In genomic region chr16:31386157-31386984, GRCh38 we compare ENCODE assay signal across 1 cellular context.
TF ChIP-seq lines count a peak whose summit lies in the region.

No MANE protein-coding gene starts in this region.

TF ChIP-seq in GM12878, 131 proteins besides CTCF, POLR2A, EP300 and RAD21 (continues in another document):
- TF ChIP-seq MEF2B (IDR thresholded peaks at IDR 0.05; ENCODE audit: partially characterized antibody, poor library complexity, severe bottlenecking) (peak; percentile 31), MYB (IDR thresholded peaks at IDR 0.05; ENCODE audit: borderline replicate concordance, low read depth, low read length) (no peak), TCF12 (IDR thresholded peaks at IDR 0.05; ENCODE audit: low read depth, low read length) (no peak), BMI1 (IDR thresholded peaks at IDR 0.05; ENCODE audit: borderline replicate concordance) (peak; percentile 95), HCFC1 (IDR thresholded peaks at IDR 0.05; ENCODE audit: low read length) (0 out of 2 replicates have a peak, but pooled peaks have one; percentile 19), SIX5 (IDR thresholded peaks at IDR 0.05; ENCODE audit: low read depth, low read length, severe bottlenecking) (no peak), POLR2AphosphoS5 (IDR thresholded peaks at IDR 0.05; ENCODE audit: low read length) (peak; percentile 37; the same call in 1 of the 2 replicates), RUNX3 (IDR thresholded peaks at IDR 0.05; ENCODE audit: low read length) (0 out of 2 replicates have a peak, but pooled peaks have one; percentile 28), ATF7 (IDR thresholded peaks at IDR 0.05; ENCODE audit: low read depth) (peak; percentile 77), CHD2 (IDR thresholded peaks at IDR 0.05; ENCODE audit: borderline replicate concordance, low read depth, low read length) (no peak), CREM (IDR thresholded peaks at IDR 0.05; ENCODE audit: low read depth) (no peak), BHLHE40 (IDR thresholded peaks at IDR 0.05; ENCODE audit: borderline replicate concordance in 1 of 2, low read depth in 2 of 2, low read length in 1 of 2) (no peak), FOXK2 (IDR thresholded peaks at IDR 0.05) (no peak), MXI1 (IDR thresholded peaks at IDR 0.05; ENCODE audit: low read depth, low read length) (peak; percentile 91), ZNF622 (IDR thresholded peaks at IDR 0.05) (no peak), PRDM15 (CRISPR knock-in tag; IDR thresholded peaks at IDR 0.05) (no peak), RELA (IDR thresholded peaks at IDR 0.05; ENCODE audit: borderline replicate concordance, partially characterized antibody) (peak; percentile 60), PAX5 (IDR thresholded peaks at IDR 0.05; ENCODE audit: borderline replicate concordance, low read depth, low read length) (no peak), GABPA (IDR thresholded peaks at IDR 0.05; ENCODE audit: low read depth) (no peak), SIN3A (IDR thresholded peaks at IDR 0.05; ENCODE audit: low read depth, low read length) (peak; percentile 84; the same call in 1 of the 2 replicates), JUND (IDR thresholded peaks at IDR 0.05; ENCODE audit: low read depth, low read length) (no peak), BCL11A (IDR thresholded peaks at IDR 0.05; ENCODE audit: low read depth, low read length) (no peak), SREBF2 (IDR thresholded peaks at IDR 0.05; ENCODE audit: low read length) (no peak), ESRRA (IDR thresholded peaks at IDR 0.05; ENCODE audit: low read length) (no peak), BRCA1 (IDR thresholded peaks at IDR 0.05; ENCODE audit: low read depth, low read length) (no peak), NR2F1 (conservative IDR thresholded peaks at IDR 0.05) (no peak), HDAC6 (IDR thresholded peaks at IDR 0.05; ENCODE audit: unreplicated experiment) (no peak), DPF2 (IDR thresholded peaks at IDR 0.05) (no peak), SP1 (IDR thresholded peaks at IDR 0.05; ENCODE audit: low read depth, low read length) (no peak), ZBED1 (IDR thresholded peaks at IDR 0.05; ENCODE audit: borderline replicate concordance) (no peak), HDAC2 (IDR thresholded peaks at IDR 0.05) (no peak), E2F4 (IDR thresholded peaks at IDR 0.05; ENCODE audit: low read depth, low read length) (no peak), YY1 (IDR thresholded peaks at IDR 0.05; ENCODE audit: low read depth, low read length) (peak; percentile 92), LARP7 (IDR thresholded peaks at IDR 0.05) (no peak), STAT1 (conservative IDR thresholded peaks at IDR 0.05) (no peak), HSF1 (IDR thresholded peaks at IDR 0.05; ENCODE audit: low read depth, low read length) (peak; percentile 87)
- TF ChIP-seq, protein P1, sequence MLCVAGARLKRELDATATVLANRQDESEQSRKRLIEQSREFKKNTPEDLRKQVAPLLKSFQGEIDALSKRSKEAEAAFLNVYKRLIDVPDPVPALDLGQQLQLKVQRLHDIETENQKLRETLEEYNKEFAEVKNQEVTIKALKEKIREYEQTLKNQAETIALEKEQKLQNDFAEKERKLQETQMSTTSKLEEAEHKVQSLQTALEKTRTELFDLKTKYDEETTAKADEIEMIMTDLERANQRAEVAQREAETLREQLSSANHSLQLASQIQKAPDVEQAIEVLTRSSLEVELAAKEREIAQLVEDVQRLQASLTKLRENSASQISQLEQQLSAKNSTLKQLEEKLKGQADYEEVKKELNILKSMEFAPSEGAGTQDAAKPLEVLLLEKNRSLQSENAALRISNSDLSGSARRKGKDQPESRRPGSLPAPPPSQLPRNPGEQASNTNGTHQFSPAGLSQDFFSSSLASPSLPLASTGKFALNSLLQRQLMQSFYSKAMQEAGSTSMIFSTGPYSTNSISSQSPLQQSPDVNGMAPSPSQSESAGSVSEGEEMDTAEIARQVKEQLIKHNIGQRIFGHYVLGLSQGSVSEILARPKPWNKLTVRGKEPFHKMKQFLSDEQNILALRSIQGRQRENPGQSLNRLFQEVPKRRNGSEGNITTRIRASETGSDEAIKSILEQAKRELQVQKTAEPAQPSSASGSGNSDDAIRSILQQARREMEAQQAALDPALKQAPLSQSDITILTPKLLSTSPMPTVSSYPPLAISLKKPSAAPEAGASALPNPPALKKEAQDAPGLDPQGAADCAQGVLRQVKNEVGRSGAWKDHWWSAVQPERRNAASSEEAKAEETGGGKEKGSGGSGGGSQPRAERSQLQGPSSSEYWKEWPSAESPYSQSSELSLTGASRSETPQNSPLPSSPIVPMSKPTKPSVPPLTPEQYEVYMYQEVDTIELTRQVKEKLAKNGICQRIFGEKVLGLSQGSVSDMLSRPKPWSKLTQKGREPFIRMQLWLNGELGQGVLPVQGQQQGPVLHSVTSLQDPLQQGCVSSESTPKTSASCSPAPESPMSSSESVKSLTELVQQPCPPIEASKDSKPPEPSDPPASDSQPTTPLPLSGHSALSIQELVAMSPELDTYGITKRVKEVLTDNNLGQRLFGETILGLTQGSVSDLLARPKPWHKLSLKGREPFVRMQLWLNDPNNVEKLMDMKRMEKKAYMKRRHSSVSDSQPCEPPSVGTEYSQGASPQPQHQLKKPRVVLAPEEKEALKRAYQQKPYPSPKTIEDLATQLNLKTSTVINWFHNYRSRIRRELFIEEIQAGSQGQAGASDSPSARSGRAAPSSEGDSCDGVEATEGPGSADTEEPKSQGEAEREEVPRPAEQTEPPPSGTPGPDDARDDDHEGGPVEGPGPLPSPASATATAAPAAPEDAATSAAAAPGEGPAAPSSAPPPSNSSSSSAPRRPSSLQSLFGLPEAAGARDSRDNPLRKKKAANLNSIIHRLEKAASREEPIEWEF (IDR thresholded peaks at IDR 0.05; ENCODE audit: insufficient replicate concordance, low read depth, low read length): no peak
- TF ChIP-seq, protein P2, sequence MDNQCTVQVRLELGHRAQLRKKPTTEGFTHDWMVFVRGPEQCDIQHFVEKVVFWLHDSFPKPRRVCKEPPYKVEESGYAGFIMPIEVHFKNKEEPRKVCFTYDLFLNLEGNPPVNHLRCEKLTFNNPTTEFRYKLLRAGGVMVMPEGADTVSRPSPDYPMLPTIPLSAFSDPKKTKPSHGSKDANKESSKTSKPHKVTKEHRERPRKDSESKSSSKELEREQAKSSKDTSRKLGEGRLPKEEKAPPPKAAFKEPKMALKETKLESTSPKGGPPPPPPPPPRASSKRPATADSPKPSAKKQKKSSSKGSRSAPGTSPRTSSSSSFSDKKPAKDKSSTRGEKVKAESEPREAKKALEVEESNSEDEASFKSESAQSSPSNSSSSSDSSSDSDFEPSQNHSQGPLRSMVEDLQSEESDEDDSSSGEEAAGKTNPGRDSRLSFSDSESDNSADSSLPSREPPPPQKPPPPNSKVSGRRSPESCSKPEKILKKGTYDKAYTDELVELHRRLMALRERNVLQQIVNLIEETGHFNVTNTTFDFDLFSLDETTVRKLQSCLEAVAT (IDR thresholded peaks at IDR 0.05): peak; percentile 83
- TF ChIP-seq, protein P3, sequence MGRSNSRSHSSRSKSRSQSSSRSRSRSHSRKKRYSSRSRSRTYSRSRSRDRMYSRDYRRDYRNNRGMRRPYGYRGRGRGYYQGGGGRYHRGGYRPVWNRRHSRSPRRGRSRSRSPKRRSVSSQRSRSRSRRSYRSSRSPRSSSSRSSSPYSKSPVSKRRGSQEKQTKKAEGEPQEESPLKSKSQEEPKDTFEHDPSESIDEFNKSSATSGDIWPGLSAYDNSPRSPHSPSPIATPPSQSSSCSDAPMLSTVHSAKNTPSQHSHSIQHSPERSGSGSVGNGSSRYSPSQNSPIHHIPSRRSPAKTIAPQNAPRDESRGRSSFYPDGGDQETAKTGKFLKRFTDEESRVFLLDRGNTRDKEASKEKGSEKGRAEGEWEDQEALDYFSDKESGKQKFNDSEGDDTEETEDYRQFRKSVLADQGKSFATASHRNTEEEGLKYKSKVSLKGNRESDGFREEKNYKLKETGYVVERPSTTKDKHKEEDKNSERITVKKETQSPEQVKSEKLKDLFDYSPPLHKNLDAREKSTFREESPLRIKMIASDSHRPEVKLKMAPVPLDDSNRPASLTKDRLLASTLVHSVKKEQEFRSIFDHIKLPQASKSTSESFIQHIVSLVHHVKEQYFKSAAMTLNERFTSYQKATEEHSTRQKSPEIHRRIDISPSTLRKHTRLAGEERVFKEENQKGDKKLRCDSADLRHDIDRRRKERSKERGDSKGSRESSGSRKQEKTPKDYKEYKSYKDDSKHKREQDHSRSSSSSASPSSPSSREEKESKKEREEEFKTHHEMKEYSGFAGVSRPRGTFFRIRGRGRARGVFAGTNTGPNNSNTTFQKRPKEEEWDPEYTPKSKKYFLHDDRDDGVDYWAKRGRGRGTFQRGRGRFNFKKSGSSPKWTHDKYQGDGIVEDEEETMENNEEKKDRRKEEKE (IDR thresholded peaks at IDR 0.05): no peak
- TF ChIP-seq, protein P4, sequence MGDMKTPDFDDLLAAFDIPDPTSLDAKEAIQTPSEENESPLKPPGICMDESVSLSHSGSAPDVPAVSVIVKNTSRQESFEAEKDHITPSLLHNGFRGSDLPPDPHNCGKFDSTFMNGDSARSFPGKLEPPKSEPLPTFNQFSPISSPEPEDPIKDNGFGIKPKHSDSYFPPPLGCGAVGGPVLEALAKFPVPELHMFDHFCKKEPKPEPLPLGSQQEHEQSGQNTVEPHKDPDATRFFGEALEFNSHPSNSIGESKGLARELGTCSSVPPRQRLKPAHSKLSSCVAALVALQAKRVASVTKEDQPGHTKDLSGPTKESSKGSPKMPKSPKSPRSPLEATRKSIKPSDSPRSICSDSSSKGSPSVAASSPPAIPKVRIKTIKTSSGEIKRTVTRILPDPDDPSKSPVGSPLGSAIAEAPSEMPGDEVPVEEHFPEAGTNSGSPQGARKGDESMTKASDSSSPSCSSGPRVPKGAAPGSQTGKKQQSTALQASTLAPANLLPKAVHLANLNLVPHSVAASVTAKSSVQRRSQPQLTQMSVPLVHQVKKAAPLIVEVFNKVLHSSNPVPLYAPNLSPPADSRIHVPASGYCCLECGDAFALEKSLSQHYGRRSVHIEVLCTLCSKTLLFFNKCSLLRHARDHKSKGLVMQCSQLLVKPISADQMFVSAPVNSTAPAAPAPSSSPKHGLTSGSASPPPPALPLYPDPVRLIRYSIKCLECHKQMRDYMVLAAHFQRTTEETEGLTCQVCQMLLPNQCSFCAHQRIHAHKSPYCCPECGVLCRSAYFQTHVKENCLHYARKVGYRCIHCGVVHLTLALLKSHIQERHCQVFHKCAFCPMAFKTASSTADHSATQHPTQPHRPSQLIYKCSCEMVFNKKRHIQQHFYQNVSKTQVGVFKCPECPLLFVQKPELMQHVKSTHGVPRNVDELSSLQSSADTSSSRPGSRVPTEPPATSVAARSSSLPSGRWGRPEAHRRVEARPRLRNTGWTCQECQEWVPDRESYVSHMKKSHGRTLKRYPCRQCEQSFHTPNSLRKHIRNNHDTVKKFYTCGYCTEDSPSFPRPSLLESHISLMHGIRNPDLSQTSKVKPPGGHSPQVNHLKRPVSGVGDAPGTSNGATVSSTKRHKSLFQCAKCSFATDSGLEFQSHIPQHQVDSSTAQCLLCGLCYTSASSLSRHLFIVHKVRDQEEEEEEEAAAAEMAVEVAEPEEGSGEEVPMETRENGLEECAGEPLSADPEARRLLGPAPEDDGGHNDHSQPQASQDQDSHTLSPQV (IDR thresholded peaks at IDR 0.05): no peak
